8 cellular contexts compared by ENCODE assay signal in genomic region chr15:22979699-22980188, GRCh38. TPM values are rescaled to one million over a fixed set of nuclear protein-coding genes. Genes with fewer than 3 reads are reported as not detected.
DNase-seq lines count a peak whose midpoint lies in the region; ATAC-seq and TF ChIP-seq lines count a peak whose summit lies in the region.

No MANE protein-coding gene starts in this region.

- H3K36me3 Mint-ChIP-seq in activated naive CD4-positive, alpha-beta T cell treated with anti-CD3 and anti-CD28 coated beads for 36 hours (ENCODE audit: low read depth) = peaks cover 3% of the 10 kb centered on the region
- no peaks in the 10 kb centered on the region for H3K36me3 Mint-ChIP-seq in activated CD8-positive, alpha-beta memory T cell treated with anti-CD3 and anti-CD28 coated beads, Interleukin-2, amount 10 ng/mL, durations not matched to agents 7 days and 5 days
- H3K36me3 Mint-ChIP-seq in neural progenitor cell = peaks cover 4% of the 10 kb centered on the region

- H3F3A ChIP-seq in neural progenitor cell (ENCODE audit: low read depth) = peaks cover 12% of the 10 kb centered on the region

- H2AFZ ChIP-seq in neural progenitor cell (replicated peaks) = peak overlapping the region; percentile 71

- no peaks in the 10 kb centered on the region for H3K36me3 ChIP-seq in neural progenitor cell

- peaks cover 51% of the 10 kb centered on the region for H3K79me2 ChIP-seq in neural progenitor cell (ENCODE audit: low read depth)

- H3K4me3 Mint-ChIP-seq in activated naive CD4-positive, alpha-beta T cell treated with anti-CD3 and anti-CD28 coated beads for 36 hours = peak overlapping the region; percentile 91
- peak overlapping the region; percentile 80 for H3K4me3 Mint-ChIP-seq in activated CD8-positive, alpha-beta memory T cell treated with anti-CD3 and anti-CD28 coated beads, Interleukin-2, amount 10 ng/mL, durations not matched to agents 7 days and 5 days
- peak overlapping the region; percentile 100 for H3K4me3 Mint-ChIP-seq in neural progenitor cell

- CTCF ChIA-PET in activated naive CD4-positive, alpha-beta T cell treated with anti-CD3 and anti-CD28 coated beads for 36 hours (lab: Charles Lee) = no interaction called here
- CTCF ChIA-PET in activated CD8-positive, alpha-beta memory T cell treated with anti-CD3 and anti-CD28 coated beads, Interleukin-2, amount 10 ng/mL, durations not matched to agents 7 days and 5 days (lab: Charles Lee) = no interaction called here

- H3K9me3 ChIP-seq in neural progenitor cell (ENCODE audit: low read depth) = no peaks in the 10 kb centered on the region

- peak; percentile 4 for ATAC-seq in HG03565 (IDR thresholded peaks at IDR 0.05; ENCODE audit: unreplicated experiment)
- ATAC-seq in activated CD8-positive, alpha-beta memory T cell treated with anti-CD3 and anti-CD28 coated beads, Interleukin-2, amount 10 ng/mL, durations not matched to agents 7 days and 5 days = peak; percentile 64
- ATAC-seq in HG03196 (IDR thresholded peaks at IDR 0.05; ENCODE audit: unreplicated experiment) = no peak
- no peak for ATAC-seq in HG03457 (IDR thresholded peaks at IDR 0.05; ENCODE audit: unreplicated experiment)

- no peak overlapping the region for H3K27ac ChIP-seq in neural progenitor cell

- peaks cover 6% of the 10 kb centered on the region for H3K4me1 Mint-ChIP-seq in activated naive CD4-positive, alpha-beta T cell treated with anti-CD3 and anti-CD28 coated beads for 36 hours (ENCODE audit: low read depth)
- H3K4me1 Mint-ChIP-seq in activated CD8-positive, alpha-beta memory T cell treated with anti-CD3 and anti-CD28 coated beads, Interleukin-2, amount 10 ng/mL, durations not matched to agents 7 days and 5 days = peaks cover 19% of the 10 kb centered on the region
- H3K4me1 Mint-ChIP-seq in neural progenitor cell = peaks cover 8% of the 10 kb centered on the region

- intact Hi-C loops in activated naive CD4-positive, alpha-beta T cell treated with anti-CD3 and anti-CD28 coated beads for 36 hours (cut with micrococcal nuclease) = loop anchor here (2.0 to 5.0 kb wide), 3 partner anchors 59 to 192 kb away; partner anchors contain the start of genes NIPA1, NIPA2 and TUBGCP5

- no peak overlapping the region for H3K27ac Mint-ChIP-seq in activated naive CD4-positive, alpha-beta T cell treated with anti-CD3 and anti-CD28 coated beads for 36 hours
- peak overlapping the region; percentile 12 for H3K27ac Mint-ChIP-seq in activated CD8-positive, alpha-beta memory T cell treated with anti-CD3 and anti-CD28 coated beads, Interleukin-2, amount 10 ng/mL, durations not matched to agents 7 days and 5 days
- peak overlapping the region; percentile 24 for H3K27ac Mint-ChIP-seq in neural progenitor cell

- no peaks in the 10 kb centered on the region for H3K9me3 Mint-ChIP-seq in activated naive CD4-positive, alpha-beta T cell treated with anti-CD3 and anti-CD28 coated beads for 36 hours
- no peaks in the 10 kb centered on the region for H3K9me3 Mint-ChIP-seq in activated CD8-positive, alpha-beta memory T cell treated with anti-CD3 and anti-CD28 coated beads, Interleukin-2, amount 10 ng/mL, durations not matched to agents 7 days and 5 days (ENCODE audit: low read depth)
- peaks cover 4% of the 10 kb centered on the region for H3K9me3 Mint-ChIP-seq in neural progenitor cell

- H3K27me3 Mint-ChIP-seq in activated naive CD4-positive, alpha-beta T cell treated with anti-CD3 and anti-CD28 coated beads for 36 hours (ENCODE audit: low read depth) = peaks cover 20% of the 10 kb centered on the region
- peaks cover 31% of the 10 kb centered on the region for H3K27me3 Mint-ChIP-seq in activated CD8-positive, alpha-beta memory T cell treated with anti-CD3 and anti-CD28 coated beads, Interleukin-2, amount 10 ng/mL, durations not matched to agents 7 days and 5 days
- H3K27me3 Mint-ChIP-seq in neural progenitor cell (ENCODE audit: insufficient read depth, low read depth) = peaks cover 5% of the 10 kb centered on the region

- H3K4me1 ChIP-seq in neural progenitor cell = peaks cover 4% of the 10 kb centered on the region

- H3K9ac ChIP-seq in neural progenitor cell = peak overlapping the region; percentile 2

- peak overlapping the region; percentile 91 for H3K4me3 ChIP-seq in fibroblast of pulmonary artery (replicated peaks; ENCODE audit: low read depth, low read length)
- peak overlapping the region; percentile 93 for H3K4me3 ChIP-seq in neural progenitor cell

- H3K4me2 ChIP-seq in neural progenitor cell = peak overlapping the region; percentile 96

- peaks cover 49% of the 10 kb centered on the region for H4K20me1 ChIP-seq in neural progenitor cell (ENCODE audit: low read depth)

- peak; percentile 23 for DNase-seq in activated naive CD4-positive, alpha-beta T cell treated with anti-CD3 and anti-CD28 coated beads for 36 hours
- no peak for DNase-seq in activated naive CD4-positive, alpha-beta T cell treated with anti-CD3 and anti-CD28 coated beads, Interleukin-2, amount 50 U/mL, for 16 hours
- DNase-seq in activated CD8-positive, alpha-beta memory T cell treated with anti-CD3 and anti-CD28 coated beads, Interleukin-2, amount 10 ng/mL, durations not matched to agents 7 days and 5 days = no peak
- peak; percentile 38 for DNase-seq in fibroblast of pulmonary artery (ENCODE audit: low read depth)
- peak; percentile 78 for DNase-seq in neural progenitor cell (ENCODE audit: low spot score)

- TF ChIP-seq CTCF in fibroblast of pulmonary artery (IDR thresholded peaks at IDR 0.05; ENCODE audit: low read length, missing control alignments) (no peak), neural progenitor cell (IDR thresholded peaks at IDR 0.05) (no peak)

- peaks cover 43% of the 10 kb centered on the region for H3K27me3 ChIP-seq in neural progenitor cell

RNA-seq across cellular contexts. Expression of gene CYFIP1, which starts 0.4 kb away (rescaled TPM):
- 10 to 100 TPM; 34.0 to 35.1 TPM for total RNA-seq in activated naive CD4-positive, alpha-beta T cell treated with anti-CD3 and anti-CD28 coated beads for 36 hours
- 10 to 100 TPM; 12.3 to 21.2 TPM for total RNA-seq in activated CD8-positive, alpha-beta memory T cell treated with anti-CD3 and anti-CD28 coated beads, Interleukin-2, amount 10 ng/mL, durations not matched to agents 7 days and 5 days
- 94.6 and 112 TPM in 2 replicates for total RNA-seq in neural progenitor cell (ENCODE audit: low replicate concordance)

RNA-seq across cellular contexts. Expression of gene TUBGCP5, which starts 59.6 kb away (rescaled TPM):
- total RNA-seq in activated naive CD4-positive, alpha-beta T cell treated with anti-CD3 and anti-CD28 coated beads for 36 hours = 10 to 100 TPM; 11.6 to 12.3 TPM
- total RNA-seq in activated CD8-positive, alpha-beta memory T cell treated with anti-CD3 and anti-CD28 coated beads, Interleukin-2, amount 10 ng/mL, durations not matched to agents 7 days and 5 days = 10 to 100 TPM; 18.6 to 20.5 TPM
- 23.8 and 34.3 TPM in 2 replicates for total RNA-seq in neural progenitor cell (ENCODE audit: low replicate concordance)

Comparison
In these comparisons a context has a peak if more than half of its experiments do, and no peak if none do; other contexts are left out.
1. DNase-seq: peak in activated naive CD4-positive, alpha-beta T cell treated with anti-CD3 and anti-CD28 coated beads for 36 hours (single experiment), fibroblast of pulmonary artery (single experiment) and neural progenitor cell (single experiment); none in activated naive CD4-positive, alpha-beta T cell treated with anti-CD3 and anti-CD28 coated beads, Interleukin-2, amount 50 U/mL, for 16 hours (single experiment) and activated CD8-positive, alpha-beta memory T cell treated with anti-CD3 and anti-CD28 coated beads, Interleukin-2, amount 10 ng/mL, durations not matched to agents 7 days and 5 days (single experiment).
2. ATAC-seq: peak in HG03565 (single experiment) and activated CD8-positive, alpha-beta memory T cell treated with anti-CD3 and anti-CD28 coated beads, Interleukin-2, amount 10 ng/mL, durations not matched to agents 7 days and 5 days (single experiment); none in HG03196 (single experiment) and HG03457 (single experiment).
3. Peak in every context shown above with its lines, with median percentiles within 50 percentile points of each other: H3K4me3 Mint-ChIP-seq.